In the genomic region with DNA sequence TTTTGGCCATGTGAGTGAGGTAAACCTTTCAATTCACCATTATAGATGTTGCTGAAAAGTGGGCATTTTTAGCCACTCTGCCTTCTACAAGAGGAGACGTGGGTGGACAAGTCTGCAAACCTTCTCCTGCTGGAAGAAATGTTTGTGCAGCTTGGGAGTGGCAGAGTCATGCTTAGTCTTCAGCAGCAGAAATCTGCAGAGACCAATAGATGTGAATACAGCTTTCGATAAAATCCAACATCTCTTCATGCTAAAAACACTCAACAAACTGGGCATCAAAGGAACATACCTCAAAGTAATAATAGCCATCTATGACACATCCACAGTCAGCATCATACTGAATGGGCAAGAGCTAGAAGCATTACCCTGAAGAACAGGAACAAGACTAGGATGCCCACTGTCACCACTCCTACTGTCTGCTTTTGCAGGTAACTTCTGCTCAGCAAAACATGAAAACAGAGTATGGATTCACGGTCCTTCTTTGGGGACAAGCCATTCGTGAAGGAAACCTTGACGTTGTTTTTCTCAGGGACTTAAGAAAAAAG, we compare ENCODE assay signal across 11 cellular contexts.
DNase-seq lines count a peak whose midpoint lies in the region; ATAC-seq and TF ChIP-seq lines count a peak whose summit lies in the region.
"Had no signal": no experiment of that assay in that cellular context is flagged by ENCODE, and none has a peak within 500 bp of the region (broad histone marks: within the 10 kb centered on the region; RNA-seq: fewer than 3 reads in every experiment).

No MANE protein-coding gene starts in this region.

- DNase-seq in GM06990 (ENCODE audit: extremely low read depth, insufficient read length) (no peak), OCI-LY7 (ENCODE audit: low spot score) (no peak), cardiac septum (ENCODE audit: low spot score) (no peak), spleen (no peak), left lung (no peak)
- DNase-seq in effector memory CD4-positive, alpha-beta T cell = no peak
- DNase-seq: dermis blood vessel endothelial cell, MG63, NCI-H524 treated with DMSO at 0.1 percent for 48 hours had no signal

- H4K20me1 ChIP-seq in OCI-LY7 (ENCODE audit: insufficient read depth, low read length) = no peaks in the 10 kb centered on the region

- no peaks in the 10 kb centered on the region for H3K79me2 ChIP-seq in OCI-LY7 (ENCODE audit: insufficient read depth, low read depth, low read length)

- TF ChIP-seq CTCF in GM06990 (IDR thresholded peaks at IDR 0.05; ENCODE audit: insufficient read depth, low read length, poor library complexity, severe bottlenecking) (no peak), OCI-LY7 (conservative IDR thresholded peaks at IDR 0.05; ENCODE audit: low read length) (no peak), spleen (IDR thresholded peaks at IDR 0.05 in 8 of 11, conservative IDR thresholded peaks at IDR 0.05 in 3 of 11) (no peak), left lung (IDR thresholded peaks at IDR 0.05) (no peak)

- H3K4me2 ChIP-seq in OCI-LY7 (ENCODE audit: low read length) = no peak overlapping the region

- H3K9me3 ChIP-seq in effector memory CD4-positive, alpha-beta T cell (ENCODE audit: control insufficient read depth, low read length) = no peaks in the 10 kb centered on the region
- H3K9me3 ChIP-seq in OCI-LY7 (ENCODE audit: low read length) (no peaks in the 10 kb centered on the region), spleen (no peaks in the 10 kb centered on the region), left lung (no peaks in the 10 kb centered on the region)
- H3K9me3 ChIP-seq: MG63 had no signal

- BruUV-seq in OCI-LY7 (replicated peaks; lab: Mats Ljungman, UMichigan) = no TSS peak

- H3K4me1 ChIP-seq in effector memory CD4-positive, alpha-beta T cell (ENCODE audit: control insufficient read depth, insufficient read depth, low read length, poor library complexity, severe bottlenecking) = peaks cover 21% of the 10 kb centered on the region
- H3K4me1 ChIP-seq in OCI-LY7 (ENCODE audit: insufficient read depth, low read length, poor library complexity, severe bottlenecking) (no peaks in the 10 kb centered on the region), spleen (no peaks in the 10 kb centered on the region), left lung (no peaks in the 10 kb centered on the region)

- no peaks in the 10 kb centered on the region for H3K9me2 ChIP-seq in OCI-LY7 (ENCODE audit: insufficient read depth, low read length)

- peak overlapping the region; percentile 16; the same call in 1 of the 2 replicates for H3K4me3 ChIP-seq in GM06990 (replicated peaks; ENCODE audit: low read depth, low read length)
- H3K4me3 ChIP-seq in effector memory CD4-positive, alpha-beta T cell (ENCODE audit: insufficient read depth, low read depth, low read length, poor library complexity, severe bottlenecking) = no peak overlapping the region
- no peak overlapping the region for H3K4me3 ChIP-seq in OCI-LY7 (ENCODE audit: low read depth, low read length, poor library complexity, severe bottlenecking)
- no peak overlapping the region for H3K4me3 ChIP-seq in spleen
- no peak overlapping the region for H3K4me3 ChIP-seq in left lung
- H3K4me3 ChIP-seq: MG63 had no signal

- peak overlapping the region; percentile 51 for H3K27ac ChIP-seq in effector memory CD4-positive, alpha-beta T cell (ENCODE audit: insufficient read depth, low read length, poor library complexity, severe bottlenecking)
- H3K27ac ChIP-seq in OCI-LY7 (ENCODE audit: low read depth, low read length, poor library complexity, severe bottlenecking) (no peak overlapping the region), spleen (no peak overlapping the region), left lung (no peak overlapping the region)

- H2AFZ ChIP-seq in OCI-LY7 (ENCODE audit: low read length) = no peak overlapping the region

- no peak for TF ChIP-seq POLR2A in spleen (IDR thresholded peaks at IDR 0.05)

- H3K36me3 ChIP-seq in GM06990 (ENCODE audit: control insufficient read depth, insufficient read depth, low read length) = no peaks in the 10 kb centered on the region
- H3K36me3 ChIP-seq in effector memory CD4-positive, alpha-beta T cell (ENCODE audit: control insufficient read depth, insufficient read depth, low read length) = no peaks in the 10 kb centered on the region
- H3K36me3 ChIP-seq in OCI-LY7 (ENCODE audit: insufficient read depth, low read length) = no peaks in the 10 kb centered on the region
- no peaks in the 10 kb centered on the region for H3K36me3 ChIP-seq in spleen
- H3K36me3 ChIP-seq in left lung = no peaks in the 10 kb centered on the region
- H3K36me3 ChIP-seq: MG63 had no signal

- intact Hi-C loops in OCI-LY7 (cut with micrococcal nuclease; ENCODE audit: unreplicated experiment) (no loop called here), cardiac septum (cut with DNase I) (no loop called here), spleen (cut with DNase I; ENCODE audit: low total_unique reads) (no loop called here), left lung (cut with DNase I) (no loop called here)

- CTCF ChIA-PET in OCI-LY7 (lab: Charles Lee; ENCODE audit: unreplicated experiment) = no interaction called here

- 91 to 96% (median 92%) methylated on average over 5 of the region's 5 CpGs for WGBS in spleen, 5 donors

- no peaks in the 10 kb centered on the region for H3K27me3 ChIP-seq in GM06990 (replicated peaks; ENCODE audit: control insufficient read depth, insufficient read depth, low read length)
- no peaks in the 10 kb centered on the region for H3K27me3 ChIP-seq in effector memory CD4-positive, alpha-beta T cell (replicated peaks; ENCODE audit: control insufficient read depth, insufficient read depth, low read length, poor library complexity, severe bottlenecking)
- H3K27me3 ChIP-seq in spleen (replicated peaks in 1 of 7) = no peaks in the 10 kb centered on the region
- H3K27me3 ChIP-seq in left lung = no peaks in the 10 kb centered on the region
- H3K27me3 ChIP-seq: MG63 had no signal

- POLR2A ChIA-PET in OCI-LY7 (lab: Charles Lee) = interaction anchor here (0.6 kb wide), 1 partner anchor 132 kb away, joined by 3 read pairs; no protein-coding TSS in a partner anchor

- ATAC-seq in GM19452 (IDR thresholded peaks at IDR 0.05; ENCODE audit: unreplicated experiment) = peak; percentile 30
- ATAC-seq in HG03280 (IDR thresholded peaks at IDR 0.05; ENCODE audit: unreplicated experiment) = peak; percentile 21
- ATAC-seq in left lung = no peak
